18 cellular contexts compared by ENCODE assay signal in the genomic region with DNA sequence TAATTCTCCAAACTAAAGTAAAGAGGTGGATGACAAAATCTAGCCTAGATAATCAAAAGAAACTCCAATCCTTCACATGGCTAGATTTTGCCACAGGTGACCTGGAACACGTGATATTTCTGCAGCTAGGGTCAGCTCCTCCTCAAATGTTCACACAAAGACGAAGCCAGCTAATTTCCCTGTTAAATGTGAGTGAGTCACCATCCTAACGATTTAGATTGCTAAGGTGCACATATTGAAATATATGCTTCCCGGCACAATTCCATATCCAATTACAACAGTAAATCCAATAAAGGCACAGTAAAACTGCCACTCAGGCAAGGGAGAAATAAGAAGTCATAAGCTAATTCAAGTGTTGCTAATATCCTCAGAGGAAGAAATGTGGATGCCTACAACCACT. TPM values are rescaled to one million over a fixed set of nuclear protein-coding genes. Genes with fewer than 3 reads are reported as not detected.
DNase-seq lines count a peak whose midpoint lies in the region; ATAC-seq, FAIRE-seq and TF ChIP-seq lines count a peak whose summit lies in the region.
"Had no signal": no experiment of that assay in that cellular context is flagged by ENCODE, and none has a peak within 500 bp of the region (broad histone marks: within the 10 kb centered on the region; RNA-seq: fewer than 3 reads in every experiment).

No MANE protein-coding gene starts in this region.

- no peak for TF ChIP-seq CTCF in bronchial epithelial cell (IDR thresholded peaks at IDR 0.05; ENCODE audit: insufficient read depth, low read length, severe bottlenecking)

- H3K4me1 Mint-ChIP-seq in activated T-cell treated with anti-CD3 and anti-CD28 coated beads, Interleukin-2, amount 50 U/mL, for 24 hours (ENCODE audit: low read depth), result peaks cover 50% of the 10 kb centered on the region
- peaks cover 36% of the 10 kb centered on the region for H3K4me1 Mint-ChIP-seq in activated T-cell treated with anti-CD3 and anti-CD28 coated beads, Interleukin-2, amount 50 U/mL, for 4 hours (ENCODE audit: low read depth)
- peaks cover 58% of the 10 kb centered on the region for H3K4me1 Mint-ChIP-seq in stimulated activated effector memory CD8-positive, alpha-beta T cell treated with anti-CD3 and anti-CD28 coated beads, Interleukin-12 subunit alpha, Interleukin-12 subunit beta, amount 100 ng/mL, for 72 hours

- H3K27ac Mint-ChIP-seq in activated T-cell treated with anti-CD3 and anti-CD28 coated beads, Interleukin-2, amount 50 U/mL, for 24 hours, result peak overlapping the region; percentile 9
- H3K27ac Mint-ChIP-seq in stimulated activated effector memory CD8-positive, alpha-beta T cell treated with anti-CD3 and anti-CD28 coated beads, Interleukin-12 subunit alpha, Interleukin-12 subunit beta, amount 100 ng/mL, for 72 hours, result peak overlapping the region; percentile 91
- H3K27ac Mint-ChIP-seq: activated naive CD4-positive, alpha-beta T cell treated with anti-CD3 and anti-CD28 coated beads, Interleukin-2, amount 50 U/mL, for 72 hours had no signal

- no peak for ATAC-seq in activated T-cell treated with anti-CD3 and anti-CD28 coated beads, Interleukin-2, amount 50 U/mL, for 4 hours
- no peak for ATAC-seq in stimulated activated effector memory CD8-positive, alpha-beta T cell treated with anti-CD3 and anti-CD28 coated beads, Interleukin-12 subunit alpha, Interleukin-12 subunit beta, amount 100 ng/mL, for 72 hours
- ATAC-seq in HG03521 (IDR thresholded peaks at IDR 0.05; ENCODE audit: unreplicated experiment) (no peak), GM18511 (IDR thresholded peaks at IDR 0.05; ENCODE audit: unreplicated experiment) (no peak)
- ATAC-seq: activated naive CD4-positive, alpha-beta T cell treated with anti-CD3 and anti-CD28 coated beads, Interleukin-2, amount 50 U/mL, for 72 hours; Panc1 had no signal

- no peaks in the 10 kb centered on the region for H3K36me3 ChIP-seq in bronchial epithelial cell (ENCODE audit: control insufficient read depth, insufficient read depth, low read length)
- H3K36me3 ChIP-seq: MG63 had no signal

- DNase-seq in activated T-cell treated with anti-CD3 and anti-CD28 coated beads, Interleukin-2, amount 50 U/mL, for 24 hours, result no peak
- no peak for DNase-seq in activated T-cell treated with anti-CD3 and anti-CD28 coated beads, Interleukin-2, amount 50 U/mL, for 4 hours
- peak; percentile 14 to 79 for DNase-seq in NCI-H524 (lab: John Stamatoyannopoulos, UW)
- DNase-seq in bronchial epithelial cell (ENCODE audit: low read depth), result peak; percentile 39
- no peak for DNase-seq in stimulated activated effector memory CD8-positive, alpha-beta T cell treated with anti-CD3 and anti-CD28 coated beads, Interleukin-12 subunit alpha, Interleukin-12 subunit beta, amount 100 ng/mL, for 72 hours (ENCODE audit: low spot score in 2 of 2)
- DNase-seq in SIG-M5 treated with dmso at 0.1 percent for 504 hours (lab: John Stamatoyannopoulos, UW; ENCODE audit: unreplicated experiment), result no peak
- DNase-seq: activated CD8-positive, alpha-beta memory T cell treated with anti-CD3 and anti-CD28 coated beads, Interleukin-2, amount 50 U/mL, for 4 hours; caudate nucleus; DMS53; head of caudate nucleus; kidney glomerular epithelial cell; MG63; NCI-H226; stimulated activated CD4-positive, alpha-beta T cell treated with anti-CD3 and anti-CD28 coated beads, Interleukin-12 subunit alpha, Interleukin-12 subunit beta, amount 100 ng/mL, for 4 hours had no signal

- no peaks in the 10 kb centered on the region for H3K27me3 ChIP-seq in bronchial epithelial cell (ENCODE audit: control insufficient read depth, insufficient read depth, low read length)
- H3K27me3 ChIP-seq: MG63 had no signal

- no peak for FAIRE-seq in bronchial epithelial cell (lab: Jason Lieb, UNC)

- no peaks in the 10 kb centered on the region for H3K9me3 Mint-ChIP-seq in activated T-cell treated with anti-CD3 and anti-CD28 coated beads, Interleukin-2, amount 50 U/mL, for 24 hours
- no peaks in the 10 kb centered on the region for H3K9me3 Mint-ChIP-seq in activated T-cell treated with anti-CD3 and anti-CD28 coated beads, Interleukin-2, amount 50 U/mL, for 4 hours
- H3K9me3 Mint-ChIP-seq in stimulated activated effector memory CD8-positive, alpha-beta T cell treated with anti-CD3 and anti-CD28 coated beads, Interleukin-12 subunit alpha, Interleukin-12 subunit beta, amount 100 ng/mL, for 72 hours, result no peaks in the 10 kb centered on the region
- H3K9me3 Mint-ChIP-seq: activated naive CD4-positive, alpha-beta T cell treated with anti-CD3 and anti-CD28 coated beads, Interleukin-2, amount 50 U/mL, for 72 hours had no signal

- H3K4me3 Mint-ChIP-seq in activated T-cell treated with anti-CD3 and anti-CD28 coated beads, Interleukin-2, amount 50 U/mL, for 24 hours, result no peak overlapping the region
- no peak overlapping the region for H3K4me3 Mint-ChIP-seq in activated T-cell treated with anti-CD3 and anti-CD28 coated beads, Interleukin-2, amount 50 U/mL, for 4 hours
- H3K4me3 Mint-ChIP-seq in stimulated activated effector memory CD8-positive, alpha-beta T cell treated with anti-CD3 and anti-CD28 coated beads, Interleukin-12 subunit alpha, Interleukin-12 subunit beta, amount 100 ng/mL, for 72 hours, result peak overlapping the region; percentile 40

- no peaks in the 10 kb centered on the region for H3K36me3 Mint-ChIP-seq in activated T-cell treated with anti-CD3 and anti-CD28 coated beads, Interleukin-2, amount 50 U/mL, for 24 hours (ENCODE audit: low read depth)
- H3K36me3 Mint-ChIP-seq in activated T-cell treated with anti-CD3 and anti-CD28 coated beads, Interleukin-2, amount 50 U/mL, for 4 hours (ENCODE audit: insufficient read depth), result no peaks in the 10 kb centered on the region
- H3K36me3 Mint-ChIP-seq in stimulated activated effector memory CD8-positive, alpha-beta T cell treated with anti-CD3 and anti-CD28 coated beads, Interleukin-12 subunit alpha, Interleukin-12 subunit beta, amount 100 ng/mL, for 72 hours, result peaks cover 32% of the 10 kb centered on the region
- H3K36me3 Mint-ChIP-seq: activated naive CD4-positive, alpha-beta T cell treated with anti-CD3 and anti-CD28 coated beads, Interleukin-2, amount 50 U/mL, for 72 hours had no signal

- H3K4me3 ChIP-seq in bronchial epithelial cell (ENCODE audit: low read depth, low read length), result no peak overlapping the region
- H3K4me3 ChIP-seq: MG63 had no signal

- no peaks in the 10 kb centered on the region for H3K27me3 Mint-ChIP-seq in activated T-cell treated with anti-CD3 and anti-CD28 coated beads, Interleukin-2, amount 50 U/mL, for 24 hours
- no peaks in the 10 kb centered on the region for H3K27me3 Mint-ChIP-seq in activated T-cell treated with anti-CD3 and anti-CD28 coated beads, Interleukin-2, amount 50 U/mL, for 4 hours (ENCODE audit: low read depth)

RNA-seq across cellular contexts. Expression of a gene that starts 28.7 kb away (rescaled TPM):
- total RNA-seq in activated T-cell treated with anti-CD3 and anti-CD28 coated beads, Interleukin-2, amount 50 U/mL, for 4 hours, result 10 to 100 TPM in 2 of 3 donors, 1 to 10 TPM in 1; 8.0 to 11.2 (median 10.5) TPM
- total RNA-seq in bronchial epithelial cell, result 9.0 and 27.4 TPM in 2 replicates

Comparison
In these comparisons a context has a peak if more than half of its experiments do, and no peak if none do; other contexts are left out.
1. DNase-seq: peak in NCI-H524 (2 of 2) and bronchial epithelial cell (single experiment); none in activated T-cell treated with anti-CD3 and anti-CD28 coated beads, Interleukin-2, amount 50 U/mL, for 24 hours (single experiment), activated T-cell treated with anti-CD3 and anti-CD28 coated beads, Interleukin-2, amount 50 U/mL, for 4 hours (single experiment), stimulated activated effector memory CD8-positive, alpha-beta T cell treated with anti-CD3 and anti-CD28 coated beads, Interleukin-12 subunit alpha, Interleukin-12 subunit beta, amount 100 ng/mL, for 72 hours (0 of 2) and SIG-M5 treated with dmso at 0.1 percent for 504 hours (single experiment).